23 cellular contexts compared by ENCODE assay signal in genomic region chr19:48296963-48297734, GRCh38.
"Had no signal": no experiment of that assay in that cellular context is flagged by ENCODE, and none has a peak within 500 bp of the region (broad histone marks: within the 10 kb centered on the region; RNA-seq: fewer than 3 reads in every experiment).

No MANE protein-coding gene starts in this region.

- H3K27me3 ChIP-seq: cardiac muscle cell, left lung, neutrophil, right lobe of liver had no signal

- H3K36me3 Mint-ChIP-seq: activated CD8-positive, alpha-beta memory T cell treated with anti-CD3 and anti-CD28 coated beads, Interleukin-2, amount 10 ng/mL, durations not matched to agents 7 days and 5 days; activated naive CD8-positive, alpha-beta T cell; naive B cell; T-cell had no signal

- DNase-seq: activated CD4-positive, alpha-beta memory T cell treated with anti-CD3 and anti-CD28 coated beads, Interleukin-2, amount 10 ng/mL, durations not matched to agents 7 days and 5 days; activated CD4-positive, alpha-beta T cell treated with anti-CD3 and anti-CD28 coated beads for 48 hours; activated CD4-positive, CD25-positive, alpha-beta regulatory T cell; activated CD8-positive, alpha-beta memory T cell treated with anti-CD3 and anti-CD28 coated beads, Interleukin-2, amount 10 ng/mL, durations not matched to agents 7 days and 5 days; amniotic stem cell; effector memory CD8-positive, alpha-beta T cell; foreskin melanocyte; hypothalamus; kidney; left lung; mammary epithelial cell; mucosa of descending colon; naive B cell; right lobe of liver; small intestine; stimulated activated CD4-positive, alpha-beta T cell treated with anti-CD3 and anti-CD28 coated beads, Interleukin-15, amount 100 ng/mL, for 24 hours; stimulated activated CD4-positive, alpha-beta T cell treated with anti-CD3 and anti-CD28 coated beads, Interleukin-4, amount 100 ng/mL, for 1 hour; T-cell had no signal

- ATAC-seq: activated CD8-positive, alpha-beta memory T cell treated with anti-CD3 and anti-CD28 coated beads, Interleukin-2, amount 10 ng/mL, durations not matched to agents 7 days and 5 days; effector memory CD8-positive, alpha-beta T cell; left lung; mucosa of descending colon; T-cell had no signal

- H3K36me3 ChIP-seq: cardiac muscle cell, left lung, neutrophil, right lobe of liver, thoracic aorta had no signal

- H3K9me3 ChIP-seq: left lung, mucosa of descending colon, neutrophil, right lobe of liver, thoracic aorta had no signal

- H3K27me3 Mint-ChIP-seq: activated CD8-positive, alpha-beta memory T cell treated with anti-CD3 and anti-CD28 coated beads, Interleukin-2, amount 10 ng/mL, durations not matched to agents 7 days and 5 days; activated naive CD8-positive, alpha-beta T cell had no signal

- H3K4me3 Mint-ChIP-seq: activated CD4-positive, alpha-beta memory T cell treated with anti-CD3 and anti-CD28 coated beads, Interleukin-2, amount 10 ng/mL, durations not matched to agents 7 days and 5 days; activated CD8-positive, alpha-beta memory T cell treated with anti-CD3 and anti-CD28 coated beads, Interleukin-2, amount 10 ng/mL, durations not matched to agents 7 days and 5 days; activated naive CD8-positive, alpha-beta T cell; effector memory CD8-positive, alpha-beta T cell; naive B cell; T-cell had no signal

- H3K27ac Mint-ChIP-seq: activated CD4-positive, alpha-beta memory T cell treated with anti-CD3 and anti-CD28 coated beads, Interleukin-2, amount 10 ng/mL, durations not matched to agents 7 days and 5 days; activated CD8-positive, alpha-beta memory T cell treated with anti-CD3 and anti-CD28 coated beads, Interleukin-2, amount 10 ng/mL, durations not matched to agents 7 days and 5 days; activated naive CD8-positive, alpha-beta T cell; T-cell had no signal

- H3K9me3 Mint-ChIP-seq: activated CD4-positive, alpha-beta memory T cell treated with anti-CD3 and anti-CD28 coated beads, Interleukin-2, amount 10 ng/mL, durations not matched to agents 7 days and 5 days; effector memory CD8-positive, alpha-beta T cell; naive B cell; T-cell had no signal

- H3K4me1 ChIP-seq: left lung, parathyroid adenoma, right lobe of liver had no signal

- H2AFZ ChIP-seq: parathyroid adenoma had no signal

- H3K4me3 ChIP-seq: cardiac muscle cell, left lung, mucosa of descending colon, right lobe of liver, thoracic aorta had no signal

- H3K9ac ChIP-seq: parathyroid adenoma had no signal

- H3K4me1 Mint-ChIP-seq: activated CD4-positive, alpha-beta memory T cell treated with anti-CD3 and anti-CD28 coated beads, Interleukin-2, amount 10 ng/mL, durations not matched to agents 7 days and 5 days; activated CD8-positive, alpha-beta memory T cell treated with anti-CD3 and anti-CD28 coated beads, Interleukin-2, amount 10 ng/mL, durations not matched to agents 7 days and 5 days; T-cell had no signal

- H3K27ac ChIP-seq: cardiac muscle cell, left lung, neutrophil, parathyroid adenoma, right lobe of liver, thoracic aorta had no signal
